18 cellular contexts compared by ENCODE assay signal in genomic region chr9:70399141-70399540, GRCh38. TPM values are rescaled to one million over a fixed set of nuclear protein-coding genes. Genes with fewer than 3 reads are reported as not detected.
DNase-seq lines count a peak whose midpoint lies in the region; ATAC-seq and TF ChIP-seq lines count a peak whose summit lies in the region.
"Had no signal": no experiment of that assay in that cellular context is flagged by ENCODE, and none has a peak within 500 bp of the region (broad histone marks: within the 10 kb centered on the region; RNA-seq: fewer than 3 reads in every experiment).

No MANE protein-coding gene starts in this region.

- H3K4me1 ChIP-seq in esophagus muscularis mucosa (peaks cover 94 to 100% (median 97%) of the 10 kb centered on the region in 4 donors), thoracic aorta (ENCODE audit: control insufficient read depth in 1 of 2, low read depth in 2 of 2) (peaks cover 75 to 82% of the 10 kb centered on the region in 2 donors)
- H3K4me1 ChIP-seq: neural progenitor cell had no signal

- DNase-seq in activated naive CD4-positive, alpha-beta T cell treated with anti-CD3 and anti-CD28 coated beads for 36 hours: no peak
- DNase-seq in activated naive CD4-positive, alpha-beta T cell treated with Interleukin-2 at 50 U/mL for 16 hours: no peak
- DNase-seq in T-helper 17 cell (no peak), esophagus muscularis mucosa (ENCODE audit: extremely low spot score) (no peak), thoracic aorta (ENCODE audit: low spot score) (no peak), NCI-H1436 treated with DMSO at 0.1 percent for 48 hours (lab: John Stamatoyannopoulos, UW) (no peak), A172 (ENCODE audit: low spot score) (no peak)
- DNase-seq in effector CD4-positive, alpha-beta T cell: no peak
- DNase-seq: DMS79 treated with DMSO at 0.1 percent for 48 hours, NCI-H1694, NCI-H446 treated with DMSO at 0.1 percent for 48 hours, T1000 had no signal

- peaks cover 2% of the 10 kb centered on the region for H3K36me3 Mint-ChIP-seq in activated naive CD4-positive, alpha-beta T cell treated with anti-CD3 and anti-CD28 coated beads for 36 hours (ENCODE audit: low read depth)
- no peaks in the 10 kb centered on the region for H3K36me3 Mint-ChIP-seq in T-helper 17 cell (ENCODE audit: low read depth)
- H3K36me3 Mint-ChIP-seq: neural progenitor cell had no signal

- no peak for TF ChIP-seq POLR2A in esophagus muscularis mucosa (IDR thresholded peaks at IDR 0.05; ENCODE audit: low read depth)

- no peaks in the 10 kb centered on the region for H3K27me3 Mint-ChIP-seq in activated naive CD4-positive, alpha-beta T cell treated with anti-CD3 and anti-CD28 coated beads for 36 hours (ENCODE audit: low read depth)
- no peaks in the 10 kb centered on the region for H3K27me3 Mint-ChIP-seq in T-helper 17 cell
- H3K27me3 Mint-ChIP-seq: dendritic cell treated with granulocyte-macrophage colony-stimulating factor and Interleukin-4, amounts not matched to agents 40 ng/mL and 50 ng/mL, for 4 days had no signal

- intact Hi-C loops in activated naive CD4-positive, alpha-beta T cell treated with anti-CD3 and anti-CD28 coated beads for 36 hours (cut with micrococcal nuclease): no loop called here
- intact Hi-C loops in esophagus muscularis mucosa (cut with DNase I): no loop called here

- H3K4me3 ChIP-seq in esophagus muscularis mucosa: no peak overlapping the region
- H3K4me3 ChIP-seq in thoracic aorta: peak overlapping the region; percentile 26
- H3K4me3 ChIP-seq: HAP-1, lung, neural progenitor cell had no signal

- no peak for TF ChIP-seq EP300 in esophagus muscularis mucosa (IDR thresholded peaks at IDR 0.05)

- H3K27me3 ChIP-seq in esophagus muscularis mucosa (no peaks in the 10 kb centered on the region), thoracic aorta (replicated peaks; ENCODE audit: insufficient read depth) (no peaks in the 10 kb centered on the region)
- H3K27me3 ChIP-seq: ascending aorta, neural progenitor cell had no signal

- TF ChIP-seq CTCF in esophagus muscularis mucosa (IDR thresholded peaks at IDR 0.05) (no peak), thoracic aorta (IDR thresholded peaks at IDR 0.05) (no peak)

- ATAC-seq in T-helper 17 cell: no peak
- ATAC-seq in thoracic aorta (ENCODE audit: insufficient number of reproducible peaks, low FRiP score, low read depth): no peak
- ATAC-seq: Panc1 had no signal

- peaks cover 79% of the 10 kb centered on the region for H3K4me1 Mint-ChIP-seq in activated naive CD4-positive, alpha-beta T cell treated with anti-CD3 and anti-CD28 coated beads for 36 hours (ENCODE audit: low read depth)
- peaks cover 49% of the 10 kb centered on the region for H3K4me1 Mint-ChIP-seq in T-helper 17 cell
- H3K4me1 Mint-ChIP-seq: neural progenitor cell had no signal

- CTCF ChIA-PET in activated naive CD4-positive, alpha-beta T cell treated with anti-CD3 and anti-CD28 coated beads for 36 hours (lab: Charles Lee): interaction anchor here (0.6 to 2.2 kb wide), 3 partner anchors 15 to 203 kb away, joined by 3 to 11 read pairs (median 6); partner anchors contain the start of gene KLF9

- peak overlapping the region; percentile 36 for H3K4me3 Mint-ChIP-seq in activated naive CD4-positive, alpha-beta T cell treated with anti-CD3 and anti-CD28 coated beads for 36 hours
- H3K4me3 Mint-ChIP-seq in T-helper 17 cell: no peak overlapping the region
- H3K4me3 Mint-ChIP-seq: dendritic cell treated with granulocyte-macrophage colony-stimulating factor and Interleukin-4, amounts not matched to agents 40 ng/mL and 50 ng/mL, for 4 days; neural progenitor cell had no signal

- H3K27ac ChIP-seq in esophagus muscularis mucosa (replicated peaks in 1 of 4): peak overlapping the region in 3 of 4 donors; percentile 16 to 45 (median 40)
- no peak overlapping the region for H3K27ac ChIP-seq in thoracic aorta
- H3K27ac ChIP-seq: neural progenitor cell had no signal

- no peaks in the 10 kb centered on the region for H3K9me3 Mint-ChIP-seq in activated naive CD4-positive, alpha-beta T cell treated with anti-CD3 and anti-CD28 coated beads for 36 hours
- H3K9me3 Mint-ChIP-seq: dendritic cell treated with granulocyte-macrophage colony-stimulating factor and Interleukin-4, amounts not matched to agents 40 ng/mL and 50 ng/mL, for 4 days; neural progenitor cell had no signal

- H3K9me3 ChIP-seq in T-helper 17 cell (ENCODE audit: control insufficient read depth, low read length, poor library complexity, severe bottlenecking): no peaks in the 10 kb centered on the region
- no peaks in the 10 kb centered on the region for H3K9me3 ChIP-seq in esophagus muscularis mucosa
- no peaks in the 10 kb centered on the region for H3K9me3 ChIP-seq in thoracic aorta
- H3K9me3 ChIP-seq: ascending aorta, HAP-1 had no signal

- H3K36me3 ChIP-seq in esophagus muscularis mucosa: no peaks in the 10 kb centered on the region
- no peaks in the 10 kb centered on the region for H3K36me3 ChIP-seq in thoracic aorta
- H3K36me3 ChIP-seq: ascending aorta, HAP-1, neural progenitor cell had no signal

- H3K27ac Mint-ChIP-seq in activated naive CD4-positive, alpha-beta T cell treated with anti-CD3 and anti-CD28 coated beads for 36 hours: peak overlapping the region; percentile 68
- peak overlapping the region; percentile 90 for H3K27ac Mint-ChIP-seq in T-helper 17 cell
- H3K27ac Mint-ChIP-seq: neural progenitor cell had no signal

RNA-seq across cellular contexts. Expression of gene KLF9, which starts 15.3 kb away (rescaled TPM):
- 10 to 100 TPM; 44.2 to 45.0 TPM for total RNA-seq in activated naive CD4-positive, alpha-beta T cell treated with anti-CD3 and anti-CD28 coated beads for 36 hours
- total RNA-seq in T-helper 17 cell (10 to 100 TPM; 78.0 to 82.7 TPM), esophagus muscularis mucosa (100 to 1,000 TPM; 143 to 209 (median 184) TPM), thoracic aorta (100 to 1,000 TPM; 165 to 187 TPM)
- 0.81 and 1.1 TPM in 2 replicates for total RNA-seq in A172 (2014; rRNA removed; shearing (Covaris generic))

Comparison
In these comparisons a context has a peak if more than half of its experiments do, and no peak if none do; other contexts are left out.
1. H3K27ac ChIP-seq: peak in esophagus muscularis mucosa (3 of 4); none in thoracic aorta (0 of 2).
2. RNA of gene KLF9, which starts 15.3 kb away (total RNA-seq): 143 to 209 TPM in esophagus muscularis mucosa, 165 to 187 TPM in thoracic aorta, 78.0 to 82.7 TPM in T-helper 17 cell and 44.2 to 45.0 TPM in activated naive CD4-positive, alpha-beta T cell treated with anti-CD3 and anti-CD28 coated beads for 36 hours; 0.81 to 1.1 TPM in A172; every median in the first group is over 10 times any median in the second.